In genomic region chr12:53728206-53728605, GRCh38 we compare ENCODE assay signal across 10 cellular contexts. TPM values are rescaled to one million over a fixed set of nuclear protein-coding genes. Genes with fewer than 3 reads are reported as not detected.
DNase-seq lines count a peak whose midpoint lies in the region; ATAC-seq and TF ChIP-seq lines count a peak whose summit lies in the region.
"Had no signal": no experiment of that assay in that cellular context is flagged by ENCODE, and none has a peak within 500 bp of the region (broad histone marks: within the 10 kb centered on the region; RNA-seq: fewer than 3 reads in every experiment).

No MANE protein-coding gene starts in this region.

- H3K36me3 ChIP-seq in SK-N-SH (replicated peaks in 1 of 2; ENCODE audit: control insufficient read depth in 1 of 2, insufficient read depth in 2 of 2, low read length in 1 of 2) (peaks cover 9 to 11% of the 10 kb centered on the region in 2 experiments), iPS-18a (ENCODE audit: control insufficient read depth, low read depth, low read length) (no peaks in the 10 kb centered on the region)

- H3K9me2 ChIP-seq in SK-N-SH = no peaks in the 10 kb centered on the region

- no peak for TF ChIP-seq CTCF in SK-N-SH (IDR thresholded peaks at IDR 0.05)
- no peak for TF ChIP-seq CTCF in activated B cell treated with CpG ODN at 0.5 μM for 24 hours (IDR thresholded peaks at IDR 0.05)
- TF ChIP-seq CTCF in foreskin fibroblast (IDR thresholded peaks at IDR 0.05; ENCODE audit: low read depth, low read length) = no peak

- peaks cover 24% of the 10 kb centered on the region for H3K4me1 Mint-ChIP-seq in activated B cell treated with CpG ODN at 0.5 μM for 24 hours
- peaks cover 15 to 28% of the 10 kb centered on the region in 2 donors for H3K4me1 Mint-ChIP-seq in stimulated activated naive B cell treated with anti-CD40 and anti-IgM and Interleukin-4, amounts not matched to agents 10 μg/mL and 1 μg/mL and 100 μg/mL, for 72 hours

- peak overlapping the region; percentile 80 for H3K4me2 ChIP-seq in SK-N-SH

- H3K27me3 ChIP-seq in SK-N-SH (ENCODE audit: insufficient read depth) (peaks cover 6% of the 10 kb centered on the region; the same call in 1 of the 2 replicates), iPS-18a (ENCODE audit: control insufficient read depth, insufficient read depth, low read length) (peaks cover 3% of the 10 kb centered on the region)

- H3K9me3 ChIP-seq in SK-N-SH (no peaks in the 10 kb centered on the region), iPS-18a (ENCODE audit: control insufficient read depth, low read depth, low read length) (no peaks in the 10 kb centered on the region)
- H3K9me3 ChIP-seq: tibial nerve had no signal

- POLR2A ChIA-PET in SK-N-SH (lab: Yijun Ruan, JAX) = interaction anchor here (1.6 kb wide), 1 partner anchor 18 kb away, joined by 5 read pairs; no protein-coding TSS in a partner anchor
- POLR2A ChIA-PET in activated B cell treated with CpG ODN at 0.5 μM for 24 hours (lab: Charles Lee) = interaction anchor here (0.6 to 2.7 kb wide), 5 partner anchors 11 to 552 kb away, joined by 3 to 11 read pairs (median 7); partner anchors contain the start of genes ATP5MC2 and HNRNPA1

- peaks cover 5% of the 10 kb centered on the region for H3K27me3 Mint-ChIP-seq in activated B cell treated with CpG ODN at 0.5 μM for 24 hours
- peaks cover 5 to 6% of the 10 kb centered on the region in 2 donors for H3K27me3 Mint-ChIP-seq in stimulated activated naive B cell treated with anti-CD40 and anti-IgM and Interleukin-4, amounts not matched to agents 10 μg/mL and 1 μg/mL and 100 μg/mL, for 72 hours

- H3K79me2 ChIP-seq in SK-N-SH (ENCODE audit: insufficient read depth) = 0 out of 2 replicates have a peak, but pooled peaks cover 7% of the 10 kb centered on the region

- intact Hi-C loops in activated B cell treated with CpG ODN at 0.5 μM for 24 hours (cut with micrococcal nuclease) = loop anchor here (5.0 to 10.0 kb wide), 3 partner anchors 346 to 667 kb away; partner anchors contain the start of genes AAAS and SP1

- DNase-seq in SK-N-SH (no peak), activated B cell treated with CpG ODN at 0.5 μM for 24 hours (no peak), caudate nucleus (lab: John Stamatoyannopoulos, UW) (no peak), foreskin fibroblast (no peak), D341Med (ENCODE audit: low spot score) (no peak)
- DNase-seq in stimulated activated naive B cell treated with anti-CD40 and anti-IgM and Interleukin-4, amounts not matched to agents 10 μg/mL and 1 μg/mL and 100 μg/mL, for 72 hours = no peak

- no peak for ATAC-seq in SK-N-SH treated with all-trans-retinoic acid at 6 μM for 48 hours
- no peak for ATAC-seq in activated B cell treated with CpG ODN at 0.5 μM for 24 hours (ENCODE audit: low read depth)
- ATAC-seq in stimulated activated naive B cell treated with anti-CD40 and anti-IgM and Interleukin-4, amounts not matched to agents 10 μg/mL and 1 μg/mL and 100 μg/mL, for 72 hours (replicated peaks) = no peak

- H3K27ac Mint-ChIP-seq in activated B cell treated with CpG ODN at 0.5 μM for 24 hours = peak overlapping the region; percentile 88
- H3K27ac Mint-ChIP-seq in stimulated activated naive B cell treated with anti-CD40 and anti-IgM and Interleukin-4, amounts not matched to agents 10 μg/mL and 1 μg/mL and 100 μg/mL, for 72 hours = peak overlapping the region; percentile 91

- H3K9me3 Mint-ChIP-seq in activated B cell treated with CpG ODN at 0.5 μM for 24 hours = no peaks in the 10 kb centered on the region
- H3K9me3 Mint-ChIP-seq in stimulated activated naive B cell treated with anti-CD40 and anti-IgM and Interleukin-4, amounts not matched to agents 10 μg/mL and 1 μg/mL and 100 μg/mL, for 72 hours = no peaks in the 10 kb centered on the region

- no peak for TF ChIP-seq RAD21 in SK-N-SH (IDR thresholded peaks at IDR 0.05; ENCODE audit: low read length)

- H3K36me3 Mint-ChIP-seq in activated B cell treated with CpG ODN at 0.5 μM for 24 hours (ENCODE audit: low read depth) = peaks cover 18% of the 10 kb centered on the region
- peaks cover 5 to 16% of the 10 kb centered on the region in 2 donors for H3K36me3 Mint-ChIP-seq in stimulated activated naive B cell treated with anti-CD40 and anti-IgM and Interleukin-4, amounts not matched to agents 10 μg/mL and 1 μg/mL and 100 μg/mL, for 72 hours

- H3K27ac ChIP-seq in SK-N-SH (ENCODE audit: low read depth in 2 of 2, low read length in 1 of 2) (no peak overlapping the region; a peak in 1 of 4 replicates), iPS-18a (ENCODE audit: low read length) (no peak overlapping the region), caudate nucleus (ENCODE audit: low read depth, low read length) (no peak overlapping the region)

- CTCF ChIA-PET in SK-N-SH (lab: Yijun Ruan, JAX) = interaction anchor here (0.8 to 19.3 kb wide), 6 partner anchors 11 to 26 kb away, joined by 3 to 356 read pairs (median 5); no protein-coding TSS in a partner anchor
- CTCF ChIA-PET in activated B cell treated with CpG ODN at 0.5 μM for 24 hours (lab: Charles Lee) = interaction anchor here (0.6 to 13.0 kb wide), 8 partner anchors 10 to 525 kb away, joined by 3 to 138 read pairs (median 4); partner anchors contain the start of gene ATP5MC2

- H4K20me1 ChIP-seq in SK-N-SH (ENCODE audit: insufficient read depth) = no peaks in the 10 kb centered on the region

- peak overlapping the region; percentile 93; the same call in 1 of the 2 replicates for H2AFZ ChIP-seq in SK-N-SH (ENCODE audit: low read depth)

- H3K9ac ChIP-seq in SK-N-SH (no peak overlapping the region), iPS-18a (ENCODE audit: low read length) (no peak overlapping the region)

- H3K4me3 ChIP-seq in SK-N-SH (ENCODE audit: low read depth in 2 of 2, low read length in 1 of 2) (0 out of 4 replicates have a peak overlapping the region, but pooled peaks of 1 of the 2 experiments have one; percentile 59), iPS-18a (ENCODE audit: low read length) (peak overlapping the region; percentile 66), foreskin fibroblast (ENCODE audit: low read depth in 1 of 2, low read length in 2 of 2) (no peak overlapping the region)

- peak overlapping the region; percentile 97 for H3K4me3 Mint-ChIP-seq in activated B cell treated with CpG ODN at 0.5 μM for 24 hours
- peak overlapping the region; percentile 4 to 93 for H3K4me3 Mint-ChIP-seq in stimulated activated naive B cell treated with anti-CD40 and anti-IgM and Interleukin-4, amounts not matched to agents 10 μg/mL and 1 μg/mL and 100 μg/mL, for 72 hours

- H3K4me1 ChIP-seq in SK-N-SH (ENCODE audit: control insufficient read depth in 1 of 2, insufficient read depth in 2 of 2, low read depth in 1 of 2, low read length in 1 of 2) (peaks cover 5 to 12% of the 10 kb centered on the region in 2 experiments; a peak in 3 of 4 replicates), iPS-18a (ENCODE audit: control insufficient read depth, low read depth, low read length) (peaks cover 11% of the 10 kb centered on the region)

- no peak for TF ChIP-seq EP300 in SK-N-SH (IDR thresholded peaks at IDR 0.05; ENCODE audit: borderline replicate concordance in 1 of 2, low read depth in 1 of 2, low read length in 1 of 2)

- H3F3A ChIP-seq in SK-N-SH (replicated peaks; ENCODE audit: insufficient read depth) = peaks cover 7% of the 10 kb centered on the region

- 81% methylated on average over 7 of the region's 7 CpGs for WGBS in SK-N-SH (ENCODE audit: low lambda C conversion rate)

TF ChIP-seq in SK-N-SH, 30 proteins besides CTCF, POLR2A, EP300 and RAD21 (continues in another document):
- no peak for TF ChIP-seq ELF1 (IDR thresholded peaks at IDR 0.05)
- no peak for TF ChIP-seq FOSL2 (IDR thresholded peaks at IDR 0.05; ENCODE audit: borderline replicate concordance, low read depth)
- TF ChIP-seq, protein P1, sequence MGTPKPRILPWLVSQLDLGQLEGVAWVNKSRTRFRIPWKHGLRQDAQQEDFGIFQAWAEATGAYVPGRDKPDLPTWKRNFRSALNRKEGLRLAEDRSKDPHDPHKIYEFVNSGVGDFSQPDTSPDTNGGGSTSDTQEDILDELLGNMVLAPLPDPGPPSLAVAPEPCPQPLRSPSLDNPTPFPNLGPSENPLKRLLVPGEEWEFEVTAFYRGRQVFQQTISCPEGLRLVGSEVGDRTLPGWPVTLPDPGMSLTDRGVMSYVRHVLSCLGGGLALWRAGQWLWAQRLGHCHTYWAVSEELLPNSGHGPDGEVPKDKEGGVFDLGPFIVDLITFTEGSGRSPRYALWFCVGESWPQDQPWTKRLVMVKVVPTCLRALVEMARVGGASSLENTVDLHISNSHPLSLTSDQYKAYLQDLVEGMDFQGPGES (IDR thresholded peaks at IDR 0.05; ENCODE audit: low read depth, low read length) = no peak
- no peak for TF ChIP-seq TCF12 (IDR thresholded peaks at IDR 0.05)
- no peak for TF ChIP-seq NFIC (IDR thresholded peaks at IDR 0.05; ENCODE audit: borderline replicate concordance)
- TF ChIP-seq FOXM1 (IDR thresholded peaks at IDR 0.05; ENCODE audit: low read depth) = no peak

TF ChIP-seq in SK-N-SH treated with all-trans-retinoic acid at 6 μM for 48 hours, 23 proteins besides CTCF, POLR2A, EP300 and RAD21 (continues in another document):
- TF ChIP-seq, protein P2, sequence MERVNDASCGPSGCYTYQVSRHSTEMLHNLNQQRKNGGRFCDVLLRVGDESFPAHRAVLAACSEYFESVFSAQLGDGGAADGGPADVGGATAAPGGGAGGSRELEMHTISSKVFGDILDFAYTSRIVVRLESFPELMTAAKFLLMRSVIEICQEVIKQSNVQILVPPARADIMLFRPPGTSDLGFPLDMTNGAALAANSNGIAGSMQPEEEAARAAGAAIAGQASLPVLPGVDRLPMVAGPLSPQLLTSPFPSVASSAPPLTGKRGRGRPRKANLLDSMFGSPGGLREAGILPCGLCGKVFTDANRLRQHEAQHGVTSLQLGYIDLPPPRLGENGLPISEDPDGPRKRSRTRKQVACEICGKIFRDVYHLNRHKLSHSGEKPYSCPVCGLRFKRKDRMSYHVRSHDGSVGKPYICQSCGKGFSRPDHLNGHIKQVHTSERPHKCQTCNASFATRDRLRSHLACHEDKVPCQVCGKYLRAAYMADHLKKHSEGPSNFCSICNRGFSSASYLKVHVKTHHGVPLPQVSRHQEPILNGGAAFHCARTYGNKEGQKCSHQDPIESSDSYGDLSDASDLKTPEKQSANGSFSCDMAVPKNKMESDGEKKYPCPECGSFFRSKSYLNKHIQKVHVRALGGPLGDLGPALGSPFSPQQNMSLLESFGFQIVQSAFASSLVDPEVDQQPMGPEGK (CRISPR knock-in tag; IDR thresholded peaks at IDR 0.05; ENCODE audit: borderline replicate concordance) = no peak
- TF ChIP-seq ZNF70 (CRISPR knock-in tag; IDR thresholded peaks at IDR 0.05) = no peak

RNA-seq across cellular contexts. Expression of gene CALCOCO1, which starts 1.0 kb away (rescaled TPM):
- 72.1 and 130 TPM in 2 replicates for polyA plus RNA-seq in SK-N-SH (2012; rRNA removed)
- polyA plus RNA-seq in SK-N-SH (2012; cell fraction: cytosol; rRNA removed) = 43.0 and 60.7 TPM in 2 replicates
- 261 and 365 TPM in 2 replicates for polyA plus RNA-seq in SK-N-SH (2012; cell fraction: nucleus; rRNA removed)
- 44.2 and 59.5 TPM in 2 replicates for total RNA-seq in activated B cell treated with CpG ODN at 0.5 μM for 24 hours

RNA-seq across cellular contexts. Expression of gene CISTR, which starts 23.6 kb away (rescaled TPM):
- not detected in 2 replicates for polyA plus RNA-seq in SK-N-SH (2012; rRNA removed)
- not detected in 2 replicates for polyA plus RNA-seq in SK-N-SH (2012; cell fraction: cytosol; rRNA removed)
- not detected in 2 replicates for polyA plus RNA-seq in SK-N-SH (2012; cell fraction: nucleus; rRNA removed)
- not detected in 2 replicates for total RNA-seq in activated B cell treated with CpG ODN at 0.5 μM for 24 hours
- total RNA-seq: myocyte, tibial nerve had no signal

RNA-seq across cellular contexts. Expression of gene ATP5MC2, which starts 52.3 kb away (rescaled TPM):
- polyA plus RNA-seq in SK-N-SH (2012; rRNA removed) = 309 and 319 TPM in 2 replicates
- 231 and 288 TPM in 2 replicates for polyA plus RNA-seq in SK-N-SH (2012; cell fraction: cytosol; rRNA removed)
- 116 and 117 TPM in 2 replicates for polyA plus RNA-seq in SK-N-SH (2012; cell fraction: nucleus; rRNA removed)
- 330 and 354 TPM in 2 replicates for total RNA-seq in activated B cell treated with CpG ODN at 0.5 μM for 24 hours
